Comparison of ENCODE assay signal across 19 cellular contexts in genomic region chr4:25246680-25247611, GRCh38.
"Had no signal": no experiment of that assay in that cellular context is flagged by ENCODE, and none has a peak within 500 bp of the region (broad histone marks: within the 10 kb centered on the region; RNA-seq: fewer than 3 reads in every experiment).

No MANE protein-coding gene starts in this region.

- H3K27ac ChIP-seq: brain microvascular endothelial cell, coronary artery, gastroesophageal sphincter, uterus, VCaP had no signal

- H3K9me3 ChIP-seq: gastroesophageal sphincter, mucosa of descending colon, uterus had no signal

- ATAC-seq: effector memory CD8-positive, alpha-beta T cell; gastroesophageal sphincter; mucosa of descending colon; natural killer cell treated with Interleukin-12 subunit alpha and Interleukin-12 subunit beta and Interleukin-15 and Interleukin-18, amount 100 ng/mL, for 72 hours; right cardiac atrium had no signal

- DNase-seq: activated CD4-positive, alpha-beta T cell treated with anti-CD3 and anti-CD28 coated beads for 48 hours; activated CD4-positive, alpha-beta T cell treated with anti-CD3 and anti-CD28 coated beads, Interleukin-2, amount 50 U/mL, for 48 hours; activated CD8-positive, alpha-beta memory T cell treated with anti-CD3 and anti-CD28 coated beads for 24 hours; activated effector memory CD4-positive, alpha-beta T cell treated with anti-CD3 and anti-CD28 coated beads, Interleukin-2, amount 50 U/mL, for 16 hours; activated naive CD4-positive, alpha-beta T cell treated with anti-CD3 and anti-CD28 coated beads for 36 hours; activated naive CD8-positive, alpha-beta T cell treated with anti-CD3 and anti-CD28 coated beads for 36 hours; brain microvascular endothelial cell; effector memory CD8-positive, alpha-beta T cell; hippocampal formation; mucosa of descending colon; spleen; substantia nigra; T-helper 9 cell; uterus had no signal

- H3K4me3 ChIP-seq: coronary artery, gastroesophageal sphincter, mucosa of descending colon, spleen, uterus had no signal

- H3K36me3 ChIP-seq: brain microvascular endothelial cell, gastroesophageal sphincter, uterus had no signal

- H3K27me3 ChIP-seq: brain microvascular endothelial cell, gastroesophageal sphincter, spleen, uterus had no signal

- H3K4me1 ChIP-seq: gastroesophageal sphincter, uterus had no signal
